ENCODE assay signal across 31 cellular contexts in genomic region chr14:85263916-85264315, GRCh38.
"Had no signal": no experiment of that assay in that cellular context is flagged by ENCODE, and none has a peak within 500 bp of the region (broad histone marks: within the 10 kb centered on the region; RNA-seq: fewer than 3 reads in every experiment).

No MANE protein-coding gene starts in this region.

- DNase-seq: activated B cell treated with CpG ODN at 0.5 μM for 24 hours; activated CD4-positive, alpha-beta memory T cell treated with anti-CD3 and anti-CD28 coated beads for 36 hours; activated CD4-positive, alpha-beta T cell treated with anti-CD3 and anti-CD28 coated beads for 4 hours; activated CD4-positive, alpha-beta T cell treated with anti-CD3 and anti-CD28 coated beads, Interleukin-2, amount 10 ng/mL, durations not matched to agents 24 days and 14 days; activated CD4-positive, alpha-beta T cell treated with anti-CD3 and anti-CD28 coated beads, Interleukin-2, amount 50 U/mL, for 1 hour; activated CD4-positive, alpha-beta T cell treated with anti-CD3 and anti-CD28 coated beads, Interleukin-2, amount 50 U/mL, for 4 hours; activated CD4-positive, CD25-positive, alpha-beta regulatory T cell treated with anti-CD3 and anti-CD28 coated beads, Interleukin-2, amount 50 U/mL, for 72 hours; activated CD8-positive, alpha-beta memory T cell treated with anti-CD3 and anti-CD28 coated beads, Interleukin-2, amount 50 U/mL, for 4 hours; activated CD8-positive, alpha-beta T cell treated with anti-CD3 and anti-CD28 coated beads for 36 hours; activated effector memory CD4-positive, alpha-beta T cell treated with anti-CD3 and anti-CD28 coated beads, Interleukin-2, amount 50 U/mL, for 16 hours; activated gamma-delta T cell treated with Interleukin-2 at 50 U/mL for 16 hours; activated naive CD4-positive, alpha-beta T cell; activated naive CD4-positive, alpha-beta T cell treated with anti-CD3 and anti-CD28 coated beads for 36 hours; activated naive CD4-positive, alpha-beta T cell treated with anti-CD3 and anti-CD28 coated beads, Interleukin-2, amount 50 U/mL, for 16 hours; activated naive CD8-positive, alpha-beta T cell treated with anti-CD3 and anti-CD28 coated beads for 36 hours; activated T-cell treated with anti-CD3 and anti-CD28 coated beads for 4 hours; activated T-cell treated with anti-CD3 and anti-CD28 coated beads, Interleukin-2, amount 50 U/mL, for 1 hour; activated T-cell treated with anti-CD3 and anti-CD28 coated beads, Interleukin-2, amount 50 U/mL, for 4 hours; activated T-cell treated with anti-CD3 and anti-CD28 coated beads, Interleukin-2, amount 50 U/mL, for 72 hours; amygdala; anterior cingulate cortex; caudate nucleus; cerebellar nuclear complex; T-helper 1 cell; T-helper 2 cell; T-helper 9 cell had no signal

- H3K36me3 ChIP-seq: ascending aorta, cardiac muscle cell had no signal

- H3K27me3 ChIP-seq: ascending aorta, cardiac muscle cell had no signal

- ATAC-seq: activated CD8-positive, alpha-beta T cell treated with anti-CD3 and anti-CD28 coated beads for 36 hours; activated naive CD4-positive, alpha-beta T cell treated with anti-CD3 and anti-CD28 coated beads, Interleukin-2, amount 50 U/mL, for 72 hours; activated T-cell treated with anti-CD3 and anti-CD28 coated beads, Interleukin-2, amount 50 U/mL, for 4 hours; activated T-cell treated with anti-CD3 and anti-CD28 coated beads, Interleukin-2, amount 50 U/mL, for 72 hours; activated T-helper 17 cell treated with anti-CD3 and anti-CD28 coated beads, Interleukin-2, amount 50 U/mL, for 72 hours had no signal

- H3K9me3 ChIP-seq: ascending aorta had no signal

- H3K4me3 ChIP-seq: ascending aorta, cardiac muscle cell had no signal

- H3K27ac ChIP-seq: ascending aorta, cardiac muscle cell, VCaP had no signal

- H3K4me1 ChIP-seq: ascending aorta had no signal
